Comparison of ENCODE assay signal across 1 cellular context in genomic region chr17:75087182-75087557, GRCh38.
TF ChIP-seq lines count a peak whose summit lies in the region.

No MANE protein-coding gene starts in this region.

TF ChIP-seq in IMR-90, 13 proteins besides CTCF, POLR2A, EP300 and RAD21:
- no peak for TF ChIP-seq RFX5 (IDR thresholded peaks at IDR 0.05; ENCODE audit: low read depth, low read length)
